Comparison of ENCODE assay signal across 17 cellular contexts in the genomic region with DNA sequence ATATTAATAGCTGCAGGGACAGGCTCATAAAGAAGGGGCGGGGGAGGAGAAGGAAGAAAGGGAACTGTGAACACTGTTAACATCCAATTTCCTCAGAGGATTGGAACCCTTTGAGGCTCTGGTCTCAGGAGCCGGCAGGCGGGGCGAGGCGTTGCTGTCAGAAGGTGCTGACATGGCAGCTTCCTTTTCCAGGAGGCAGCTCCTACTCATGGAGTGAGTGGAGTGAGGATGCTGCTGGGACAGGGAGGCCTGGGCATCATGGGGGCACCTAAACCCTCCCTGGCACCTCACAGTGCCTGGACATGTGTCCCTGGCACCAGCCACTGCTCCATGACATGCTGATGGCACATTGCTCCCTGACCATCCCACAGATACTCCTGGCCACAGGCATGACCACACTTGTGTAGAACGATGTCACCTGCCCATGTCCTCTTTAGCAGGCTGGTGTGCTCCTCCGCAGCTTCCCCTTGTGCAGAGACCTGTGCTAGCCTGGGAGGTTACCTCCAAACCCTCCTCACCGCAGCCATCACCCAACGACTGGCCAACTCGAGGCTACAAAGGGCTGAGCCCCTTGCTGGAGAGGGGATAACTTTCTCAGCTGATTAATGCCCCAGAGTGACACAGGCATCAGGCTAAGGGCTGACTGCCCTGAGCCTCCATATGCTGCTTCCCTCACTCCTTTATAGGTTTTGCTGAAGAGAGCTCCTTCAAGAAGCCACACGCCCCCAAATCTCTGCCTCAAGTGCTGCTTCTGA.
"Had no signal": no experiment of that assay in that cellular context is flagged by ENCODE, and none has a peak within 500 bp of the region (broad histone marks: within the 10 kb centered on the region; RNA-seq: fewer than 3 reads in every experiment).

No MANE protein-coding gene starts in this region.

- H3K4me1 ChIP-seq: ascending aorta had no signal

- H3K27ac ChIP-seq: ascending aorta, PC-9, SK-N-MC had no signal

- H3K36me3 ChIP-seq: ascending aorta, MG63 had no signal

- H3K4me3 ChIP-seq: ascending aorta, MG63, PC-9, SK-N-MC had no signal

- DNase-seq: activated CD4-positive, alpha-beta T cell treated with anti-CD3 and anti-CD28 coated beads for 4 hours; activated CD8-positive, alpha-beta memory T cell treated with anti-CD3 and anti-CD28 coated beads, Interleukin-2, amount 50 U/mL, for 4 hours; activated CD8-positive, alpha-beta T cell treated with anti-CD3 and anti-CD28 coated beads for 36 hours; MG63; NCI-H1105; NCI-H1436 treated with DMSO at 0.1 percent for 48 hours; NCI-H187; NCI-H2081 treated with DMSO at 0.1 percent for 48 hours; NCI-H446; NCI-H526; NCI-H774; NK-92 treated with Interleukin-12 subunit alpha and Interleukin-12 subunit beta, amount 100 ng/mL, for 24 hours; PC-9; T-cell had no signal

- H3K27me3 ChIP-seq: ascending aorta, MG63 had no signal

- ATAC-seq: activated CD4-positive, CD25-positive, alpha-beta regulatory T cell treated with anti-CD3 and anti-CD28 coated beads, Interleukin-2, amount 50 U/mL, for 24 hours; activated CD8-positive, alpha-beta T cell treated with anti-CD3 and anti-CD28 coated beads for 36 hours; T-cell had no signal

- H3K9me3 ChIP-seq: ascending aorta, MG63 had no signal
